Comparison of ENCODE assay signal across 15 cellular contexts in genomic region chr6:31529329-31530150, GRCh38. TPM values are rescaled to one million over a fixed set of nuclear protein-coding genes. Genes with fewer than 3 reads are reported as not detected.
DNase-seq lines count a peak whose midpoint lies in the region; ATAC-seq and TF ChIP-seq lines count a peak whose summit lies in the region.
"Had no signal": no experiment of that assay in that cellular context is flagged by ENCODE, and none has a peak within 500 bp of the region (broad histone marks: within the 10 kb centered on the region; RNA-seq: fewer than 3 reads in every experiment).

No MANE protein-coding gene starts in this region.

- no peaks in the 10 kb centered on the region for H3K4me1 ChIP-seq in right cardiac atrium (ENCODE audit: control insufficient read depth, insufficient read depth, low read length)
- peaks cover 29% of the 10 kb centered on the region for H3K4me1 ChIP-seq in left ventricle myocardium inferior

- TF ChIP-seq CTCF in left ventricle myocardium inferior (IDR thresholded peaks at IDR 0.05; ENCODE audit: borderline replicate concordance): no peak
- TF ChIP-seq CTCF in RWPE1 (conservative IDR thresholded peaks at IDR 0.05; ENCODE audit: low read depth): no peak

- no peak for DNase-seq in right cardiac atrium
- no peak for DNase-seq in left ventricle myocardium inferior
- no peak for DNase-seq in RWPE1 (ENCODE audit: low spot score)
- no peak for DNase-seq in stimulated activated naive B cell treated with anti-CD40 and anti-IgM and Interleukin-4, amounts not matched to agents 10 μg/mL and 1 μg/mL and 100 μg/mL, for 72 hours
- no peak for DNase-seq in NCI-H2107 treated with DMSO at 0.1 percent for 48 hours (lab: John Stamatoyannopoulos, UW; ENCODE audit: unreplicated experiment)
- DNase-seq: Kasumi-1; kidney glomerular epithelial cell; NCI-H2171; occipital lobe; SHP77; stimulated activated naive CD4-positive, alpha-beta T cell had no signal

- intact Hi-C loops in right cardiac atrium (cut with DNase I) (loop anchor here in 1 of 4 donors (5.0 kb wide), 1 partner anchor 37 kb away; no protein-coding TSS in a partner anchor), left ventricle myocardium inferior (cut with micrococcal nuclease) (no loop called here)

- H3K27me3 Mint-ChIP-seq in stimulated activated naive B cell treated with anti-CD40 and anti-IgM and Interleukin-4, amounts not matched to agents 10 μg/mL and 1 μg/mL and 100 μg/mL, for 72 hours: no peaks in the 10 kb centered on the region

- 48% methylated on average over 12 of the region's 12 CpGs for WGBS in right cardiac atrium

- no peak overlapping the region for H3K4me3 Mint-ChIP-seq in stimulated activated naive B cell treated with anti-CD40 and anti-IgM and Interleukin-4, amounts not matched to agents 10 μg/mL and 1 μg/mL and 100 μg/mL, for 72 hours

- peaks cover 35 to 44% of the 10 kb centered on the region in 2 donors for H3K36me3 Mint-ChIP-seq in stimulated activated naive B cell treated with anti-CD40 and anti-IgM and Interleukin-4, amounts not matched to agents 10 μg/mL and 1 μg/mL and 100 μg/mL, for 72 hours

- no peak overlapping the region for H3K27ac ChIP-seq in right cardiac atrium (ENCODE audit: low read length)
- no peak overlapping the region for H3K27ac ChIP-seq in left ventricle myocardium inferior (replicated peaks)
- peak overlapping the region; percentile 54 for H3K27ac ChIP-seq in RWPE1
- H3K27ac ChIP-seq: C4-2B had no signal

- H3K27me3 ChIP-seq in right cardiac atrium (ENCODE audit: control insufficient read depth, insufficient read depth) (no peaks in the 10 kb centered on the region), left ventricle myocardium inferior (ENCODE audit: low read depth) (no peaks in the 10 kb centered on the region)

- CTCF ChIA-PET in RWPE1 (lab: Yijun Ruan, JAX): no interaction called here

- peak overlapping the region; percentile 91 for H3K27ac Mint-ChIP-seq in stimulated activated naive B cell treated with anti-CD40 and anti-IgM and Interleukin-4, amounts not matched to agents 10 μg/mL and 1 μg/mL and 100 μg/mL, for 72 hours

- H3K9me3 Mint-ChIP-seq in stimulated activated naive B cell treated with anti-CD40 and anti-IgM and Interleukin-4, amounts not matched to agents 10 μg/mL and 1 μg/mL and 100 μg/mL, for 72 hours: no peaks in the 10 kb centered on the region

- POLR2A ChIA-PET in RWPE1 (lab: Yijun Ruan, JAX; ENCODE audit: low non-redundant PET): interaction anchor here (0.6 kb wide), 1 partner anchor 1737 kb away, joined by 3 read pairs; no protein-coding TSS in a partner anchor

- peaks cover 13 to 29% of the 10 kb centered on the region in 2 donors for H3K4me1 Mint-ChIP-seq in stimulated activated naive B cell treated with anti-CD40 and anti-IgM and Interleukin-4, amounts not matched to agents 10 μg/mL and 1 μg/mL and 100 μg/mL, for 72 hours

- H3K36me3 ChIP-seq in left ventricle myocardium inferior: peaks cover 52% of the 10 kb centered on the region

- ATAC-seq in right cardiac atrium: peak; percentile 3 to 17
- peak; percentile 4 for ATAC-seq in esophagus mucosa
- peak; percentile 20 to 38 for ATAC-seq in stimulated activated naive B cell treated with anti-CD40 and anti-IgM and Interleukin-4, amounts not matched to agents 10 μg/mL and 1 μg/mL and 100 μg/mL, for 72 hours (replicated peaks)
- no peak for ATAC-seq in GM21447 (IDR thresholded peaks at IDR 0.05; ENCODE audit: unreplicated experiment)
- ATAC-seq in GM18858 (IDR thresholded peaks at IDR 0.05; ENCODE audit: unreplicated experiment): no peak

- H3K9me3 ChIP-seq in right cardiac atrium (ENCODE audit: control insufficient read depth, low read length) (no peaks in the 10 kb centered on the region), left ventricle myocardium inferior (replicated peaks) (no peaks in the 10 kb centered on the region)

- H3K4me3 ChIP-seq in right cardiac atrium (ENCODE audit: low read length): no peak overlapping the region
- no peak overlapping the region for H3K4me3 ChIP-seq in left ventricle myocardium inferior

RNA-seq across cellular contexts. Expression of gene MCCD1, which starts 0.8 kb away (rescaled TPM):
- total RNA-seq in right cardiac atrium (not detected), left ventricle myocardium inferior (not detected), esophagus mucosa (not detected)
- polyA plus RNA-seq in right cardiac atrium: not detected
- total RNA-seq: occipital lobe had no signal

RNA-seq across cellular contexts. Expression of gene DDX39B, which starts 12.3 kb away (rescaled TPM):
- 100 to 1,000 TPM; 196 to 235 (median 212) TPM for total RNA-seq in right cardiac atrium
- polyA plus RNA-seq in right cardiac atrium: 145 TPM
- 179 TPM for total RNA-seq in left ventricle myocardium inferior
- total RNA-seq in esophagus mucosa: 174 TPM

RNA-seq across cellular contexts. Expression of gene ATP6V1G2, which starts 16.9 kb away (rescaled TPM):
- 1 to 10 TPM; 1.7 to 3.8 (median 2.6) TPM for total RNA-seq in right cardiac atrium
- 2.8 TPM for polyA plus RNA-seq in right cardiac atrium
- total RNA-seq in left ventricle myocardium inferior: 1.6 TPM
- total RNA-seq in esophagus mucosa: not detected

RNA-seq across cellular contexts. Expression of gene NFKBIL1, which starts 17.9 kb away (rescaled TPM):
- total RNA-seq in right cardiac atrium: 10 to 100 TPM; 12.2 to 19.3 (median 14.6) TPM
- 16.7 TPM for polyA plus RNA-seq in right cardiac atrium
- 11.5 TPM for total RNA-seq in left ventricle myocardium inferior
- total RNA-seq in esophagus mucosa: 13.9 TPM

RNA-seq across cellular contexts. Expression of gene MICB, which starts 31.6 kb away (rescaled TPM):
- total RNA-seq in right cardiac atrium: 1 to 10 TPM; 1.6 to 1.8 (median 1.6) TPM
- 1.2 TPM for polyA plus RNA-seq in right cardiac atrium
- 1.1 TPM for total RNA-seq in left ventricle myocardium inferior
- total RNA-seq in esophagus mucosa: 0.92 TPM

Comparison
In these comparisons a context has a peak if more than half of its experiments do, and no peak if none do; other contexts are left out.
1. ATAC-seq: peak in right cardiac atrium (2 of 2), esophagus mucosa (single experiment) and stimulated activated naive B cell treated with anti-CD40 and anti-IgM and Interleukin-4, amounts not matched to agents 10 μg/mL and 1 μg/mL and 100 μg/mL, for 72 hours (2 of 2); none in GM21447 (single experiment) and GM18858 (single experiment).